In the genomic region with DNA sequence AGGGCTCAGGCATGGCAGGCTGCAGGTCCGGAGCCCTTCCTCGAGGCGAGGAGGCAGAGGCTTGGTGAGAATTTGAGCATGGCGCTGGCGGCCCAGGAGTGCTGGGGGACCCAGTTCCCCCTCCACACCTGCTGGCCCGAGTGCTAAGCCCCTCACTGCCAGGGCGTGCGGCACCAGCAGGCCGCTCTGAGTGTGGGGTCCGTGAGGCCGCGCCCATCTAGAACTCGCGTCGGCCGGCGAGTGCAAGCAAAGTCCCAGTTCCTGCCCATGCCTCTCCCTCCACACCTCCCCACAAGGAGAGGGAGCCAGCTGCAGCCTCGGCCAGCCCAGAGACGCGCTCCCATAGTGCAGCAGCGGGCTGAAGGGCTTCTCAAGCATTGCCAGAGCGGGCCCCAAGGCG, we compare ENCODE assay signal across 1 cellular context.
TF ChIP-seq lines count a peak whose summit lies in the region.

No MANE protein-coding gene starts in this region.

TF ChIP-seq in GM12878, 131 proteins besides CTCF, POLR2A, EP300 and RAD21 (continued from another document):
- TF ChIP-seq, protein P1, sequence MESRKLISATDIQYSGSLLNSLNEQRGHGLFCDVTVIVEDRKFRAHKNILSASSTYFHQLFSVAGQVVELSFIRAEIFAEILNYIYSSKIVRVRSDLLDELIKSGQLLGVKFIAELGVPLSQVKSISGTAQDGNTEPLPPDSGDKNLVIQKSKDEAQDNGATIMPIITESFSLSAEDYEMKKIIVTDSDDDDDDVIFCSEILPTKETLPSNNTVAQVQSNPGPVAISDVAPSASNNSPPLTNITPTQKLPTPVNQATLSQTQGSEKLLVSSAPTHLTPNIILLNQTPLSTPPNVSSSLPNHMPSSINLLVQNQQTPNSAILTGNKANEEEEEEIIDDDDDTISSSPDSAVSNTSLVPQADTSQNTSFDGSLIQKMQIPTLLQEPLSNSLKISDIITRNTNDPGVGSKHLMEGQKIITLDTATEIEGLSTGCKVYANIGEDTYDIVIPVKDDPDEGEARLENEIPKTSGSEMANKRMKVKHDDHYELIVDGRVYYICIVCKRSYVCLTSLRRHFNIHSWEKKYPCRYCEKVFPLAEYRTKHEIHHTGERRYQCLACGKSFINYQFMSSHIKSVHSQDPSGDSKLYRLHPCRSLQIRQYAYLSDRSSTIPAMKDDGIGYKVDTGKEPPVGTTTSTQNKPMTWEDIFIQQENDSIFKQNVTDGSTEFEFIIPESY (IDR thresholded peaks at IDR 0.05) = 0 out of 2 replicates have a peak, but pooled peaks have one; percentile 44
- TF ChIP-seq PAX5 (IDR thresholded peaks at IDR 0.05; ENCODE audit: borderline replicate concordance, low read depth, low read length) (no peak), TBL1XR1 (IDR thresholded peaks at IDR 0.05; ENCODE audit: low read depth, low read length) (no peak), NFXL1 (IDR thresholded peaks at IDR 0.05; ENCODE audit: borderline replicate concordance) (no peak), ASH2L (IDR thresholded peaks at IDR 0.05; ENCODE audit: borderline replicate concordance, low read depth) (no peak)
- TF ChIP-seq, protein P2, sequence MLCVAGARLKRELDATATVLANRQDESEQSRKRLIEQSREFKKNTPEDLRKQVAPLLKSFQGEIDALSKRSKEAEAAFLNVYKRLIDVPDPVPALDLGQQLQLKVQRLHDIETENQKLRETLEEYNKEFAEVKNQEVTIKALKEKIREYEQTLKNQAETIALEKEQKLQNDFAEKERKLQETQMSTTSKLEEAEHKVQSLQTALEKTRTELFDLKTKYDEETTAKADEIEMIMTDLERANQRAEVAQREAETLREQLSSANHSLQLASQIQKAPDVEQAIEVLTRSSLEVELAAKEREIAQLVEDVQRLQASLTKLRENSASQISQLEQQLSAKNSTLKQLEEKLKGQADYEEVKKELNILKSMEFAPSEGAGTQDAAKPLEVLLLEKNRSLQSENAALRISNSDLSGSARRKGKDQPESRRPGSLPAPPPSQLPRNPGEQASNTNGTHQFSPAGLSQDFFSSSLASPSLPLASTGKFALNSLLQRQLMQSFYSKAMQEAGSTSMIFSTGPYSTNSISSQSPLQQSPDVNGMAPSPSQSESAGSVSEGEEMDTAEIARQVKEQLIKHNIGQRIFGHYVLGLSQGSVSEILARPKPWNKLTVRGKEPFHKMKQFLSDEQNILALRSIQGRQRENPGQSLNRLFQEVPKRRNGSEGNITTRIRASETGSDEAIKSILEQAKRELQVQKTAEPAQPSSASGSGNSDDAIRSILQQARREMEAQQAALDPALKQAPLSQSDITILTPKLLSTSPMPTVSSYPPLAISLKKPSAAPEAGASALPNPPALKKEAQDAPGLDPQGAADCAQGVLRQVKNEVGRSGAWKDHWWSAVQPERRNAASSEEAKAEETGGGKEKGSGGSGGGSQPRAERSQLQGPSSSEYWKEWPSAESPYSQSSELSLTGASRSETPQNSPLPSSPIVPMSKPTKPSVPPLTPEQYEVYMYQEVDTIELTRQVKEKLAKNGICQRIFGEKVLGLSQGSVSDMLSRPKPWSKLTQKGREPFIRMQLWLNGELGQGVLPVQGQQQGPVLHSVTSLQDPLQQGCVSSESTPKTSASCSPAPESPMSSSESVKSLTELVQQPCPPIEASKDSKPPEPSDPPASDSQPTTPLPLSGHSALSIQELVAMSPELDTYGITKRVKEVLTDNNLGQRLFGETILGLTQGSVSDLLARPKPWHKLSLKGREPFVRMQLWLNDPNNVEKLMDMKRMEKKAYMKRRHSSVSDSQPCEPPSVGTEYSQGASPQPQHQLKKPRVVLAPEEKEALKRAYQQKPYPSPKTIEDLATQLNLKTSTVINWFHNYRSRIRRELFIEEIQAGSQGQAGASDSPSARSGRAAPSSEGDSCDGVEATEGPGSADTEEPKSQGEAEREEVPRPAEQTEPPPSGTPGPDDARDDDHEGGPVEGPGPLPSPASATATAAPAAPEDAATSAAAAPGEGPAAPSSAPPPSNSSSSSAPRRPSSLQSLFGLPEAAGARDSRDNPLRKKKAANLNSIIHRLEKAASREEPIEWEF (IDR thresholded peaks at IDR 0.05; ENCODE audit: insufficient replicate concordance, low read depth, low read length) = no peak
TF ChIP-seq in GM12878: peak in this region for 1.
